In genomic region chr1:74729741-74730478, GRCh38 we compare ENCODE assay signal across 12 cellular contexts. TPM values are rescaled to one million over a fixed set of nuclear protein-coding genes. Genes with fewer than 3 reads are reported as not detected.
DNase-seq lines count a peak whose midpoint lies in the region; ATAC-seq and TF ChIP-seq lines count a peak whose summit lies in the region.
"Had no signal": no experiment of that assay in that cellular context is flagged by ENCODE, and none has a peak within 500 bp of the region (broad histone marks: within the 10 kb centered on the region; RNA-seq: fewer than 3 reads in every experiment).

No MANE protein-coding gene starts in this region.

- no peak overlapping the region for H3K4me3 Mint-ChIP-seq in progenitor cell of endocrine pancreas (ENCODE audit: low read depth)
- H3K4me3 Mint-ChIP-seq: activated T-cell treated with anti-CD3 and anti-CD28 coated beads, Interleukin-2, amount 50 U/mL, for 4 hours had no signal

- H3K36me3 ChIP-seq in BJ (ENCODE audit: control insufficient read depth, insufficient read depth, low read length) = peaks cover 1% of the 10 kb centered on the region; the same call in 1 of the 2 replicates

- H3K4me3 ChIP-seq in BJ (ENCODE audit: low read depth, low read length) (no peak overlapping the region), HFF-Myc (replicated peaks; ENCODE audit: low read depth, low read length) (no peak overlapping the region)
- H3K4me3 ChIP-seq: tibial nerve had no signal

- H3K36me3 Mint-ChIP-seq in progenitor cell of endocrine pancreas (ENCODE audit: insufficient read depth) = peaks cover 30% of the 10 kb centered on the region

- DNase-seq in BJ (ENCODE audit: low read depth) (peak; percentile 20), HFF-Myc (ENCODE audit: extremely low read depth, low read depth) (peak; percentile 63), amniotic epithelial cell (ENCODE audit: low read depth) (peak; percentile 77), iris pigment epithelial cell (ENCODE audit: low read depth) (peak; percentile 55), retina (no peak), progenitor cell of endocrine pancreas (ENCODE audit: low spot score, unreplicated experiment) (no peak)
- DNase-seq: activated T-cell treated with anti-CD3 and anti-CD28 coated beads, Interleukin-2, amount 50 U/mL, for 4 hours; NCI-H2171 had no signal

- H3K27me3 Mint-ChIP-seq in progenitor cell of endocrine pancreas = no peaks in the 10 kb centered on the region

- H3K27ac Mint-ChIP-seq in progenitor cell of endocrine pancreas = no peak overlapping the region

- ATAC-seq in GM21390 (IDR thresholded peaks at IDR 0.05; ENCODE audit: unreplicated experiment) = no peak
- no peak for ATAC-seq in GM21381 (IDR thresholded peaks at IDR 0.05; ENCODE audit: unreplicated experiment)
- ATAC-seq: activated T-cell treated with anti-CD3 and anti-CD28 coated beads, Interleukin-2, amount 50 U/mL, for 4 hours had no signal

- TF ChIP-seq CTCF in BJ (IDR thresholded peaks at IDR 0.05; ENCODE audit: insufficient read depth, low read depth, low read length) = no peak
- no peak for TF ChIP-seq CTCF in HFF-Myc (IDR thresholded peaks at IDR 0.05; ENCODE audit: low read depth, low read length, missing control alignments)
- TF ChIP-seq CTCF in progenitor cell of endocrine pancreas (IDR thresholded peaks at IDR 0.05; ENCODE audit: unreplicated experiment) = no peak

- POLR2A ChIA-PET in BJ (lab: Charles Lee) = no interaction called here

- peaks cover 17% of the 10 kb centered on the region for H3K4me1 Mint-ChIP-seq in progenitor cell of endocrine pancreas (ENCODE audit: low read depth)

- no peaks in the 10 kb centered on the region for H3K27me3 ChIP-seq in BJ (ENCODE audit: control insufficient read depth, insufficient read depth, low read length)
- H3K27me3 ChIP-seq: tibial nerve had no signal

- peaks cover 15% of the 10 kb centered on the region for H3K9me3 Mint-ChIP-seq in progenitor cell of endocrine pancreas (ENCODE audit: low read depth)

- CTCF ChIA-PET in BJ (lab: Yijun Ruan, JAX) = no interaction called here

RNA-seq across cellular contexts. Expression of gene CRYZ, which starts 2.9 kb away (rescaled TPM):
- polyA plus RNA-seq in BJ (2011; rRNA removed) = 22.9 and 39.1 TPM in 2 replicates
- polyA minus RNA-seq in BJ (2011; rRNA and poly(A)+ RNA removed) = 7.6 and 9.3 TPM in 2 replicates
- total RNA-seq in progenitor cell of endocrine pancreas = 32.5 and 36.9 TPM in 2 replicates

RNA-seq across cellular contexts. Expression of gene TYW3, which starts 3.0 kb away (rescaled TPM):
- 9.2 and 15.3 TPM in 2 replicates for polyA plus RNA-seq in BJ (2011; rRNA removed)
- 5.5 and 6.1 TPM in 2 replicates for polyA minus RNA-seq in BJ (2011; rRNA and poly(A)+ RNA removed)
- total RNA-seq in progenitor cell of endocrine pancreas = 9.1 and 10.3 TPM in 2 replicates

RNA-seq across cellular contexts. Expression of gene ERICH3, which starts 56.3 kb away (rescaled TPM):
- polyA plus RNA-seq in BJ (2011; rRNA removed) = not detected in 2 replicates
- polyA minus RNA-seq in BJ (2011; rRNA and poly(A)+ RNA removed) = not detected in 2 replicates
- total RNA-seq in progenitor cell of endocrine pancreas = 1.1 and 1.5 TPM in 2 replicates
- total RNA-seq: activated T-cell treated with anti-CD3 and anti-CD28 coated beads, Interleukin-2, amount 50 U/mL, for 4 hours; T-helper 1 cell treated with Interleukin-12 subunit alpha and Interleukin-12 subunit beta and Interleukin-4 antibody, amounts not matched to agents 30 ng/mL and 1 ng/mL, for 36 hours had no signal

Comparison
In these comparisons a context has a peak if more than half of its experiments do, and no peak if none do; other contexts are left out.
1. DNase-seq: peak in BJ (single experiment), HFF-Myc (single experiment), amniotic epithelial cell (single experiment) and iris pigment epithelial cell (single experiment); none in retina (single experiment) and progenitor cell of endocrine pancreas (single experiment).